Comparison of ENCODE assay signal across 1 cellular context in the genomic region with DNA sequence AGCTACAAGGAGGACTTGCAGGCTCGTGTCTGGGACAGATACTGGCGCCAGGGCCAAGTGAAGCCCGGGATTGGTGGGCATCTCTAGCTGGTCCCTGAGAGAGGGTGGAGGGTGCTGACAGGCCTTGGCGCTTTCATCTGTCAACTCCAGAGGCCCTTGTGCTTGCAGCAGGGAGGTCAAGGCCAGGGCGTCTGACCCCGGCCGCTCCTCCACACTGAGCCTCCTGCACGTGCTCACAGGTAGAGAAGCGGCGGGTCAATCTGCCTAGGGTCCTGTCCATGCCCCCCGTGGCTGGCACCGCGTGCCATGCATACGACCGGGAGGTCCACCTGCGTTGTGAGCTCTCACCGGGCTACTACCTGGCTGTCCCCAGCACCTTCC.
TF ChIP-seq lines count a peak whose summit lies in the region.

No MANE protein-coding gene starts in this region.

TF ChIP-seq in HEK293T, 16 proteins besides CTCF, POLR2A, EP300 and RAD21:
- TF ChIP-seq L3MBTL2 (conservative IDR thresholded peaks at IDR 0.05) (no peak), FOXK2 (IDR thresholded peaks at IDR 0.05) (no peak), LEF1 (IDR thresholded peaks at IDR 0.05; ENCODE audit: borderline replicate concordance) (no peak), BHLHE40 (IDR thresholded peaks at IDR 0.05; ENCODE audit: borderline replicate concordance) (no peak), NFRKB (IDR thresholded peaks at IDR 0.05) (no peak), ELF4 (IDR thresholded peaks at IDR 0.05) (no peak), CTBP1 (IDR thresholded peaks at IDR 0.05; ENCODE audit: borderline replicate concordance) (no peak), SUZ12 (IDR thresholded peaks at IDR 0.05) (no peak)
- TF ChIP-seq, protein P1, sequence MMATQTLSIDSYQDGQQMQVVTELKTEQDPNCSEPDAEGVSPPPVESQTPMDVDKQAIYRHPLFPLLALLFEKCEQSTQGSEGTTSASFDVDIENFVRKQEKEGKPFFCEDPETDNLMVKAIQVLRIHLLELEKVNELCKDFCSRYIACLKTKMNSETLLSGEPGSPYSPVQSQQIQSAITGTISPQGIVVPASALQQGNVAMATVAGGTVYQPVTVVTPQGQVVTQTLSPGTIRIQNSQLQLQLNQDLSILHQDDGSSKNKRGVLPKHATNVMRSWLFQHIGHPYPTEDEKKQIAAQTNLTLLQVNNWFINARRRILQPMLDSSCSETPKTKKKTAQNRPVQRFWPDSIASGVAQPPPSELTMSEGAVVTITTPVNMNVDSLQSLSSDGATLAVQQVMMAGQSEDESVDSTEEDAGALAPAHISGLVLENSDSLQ (IDR thresholded peaks at IDR 0.05) = no peak
